ENCODE assay signal across 34 cellular contexts in genomic region chr17:69407759-69408158, GRCh38.
"Had no signal": no experiment of that assay in that cellular context is flagged by ENCODE, and none has a peak within 500 bp of the region (broad histone marks: within the 10 kb centered on the region; RNA-seq: fewer than 3 reads in every experiment).

No MANE protein-coding gene starts in this region.

- H3K27me3 ChIP-seq: MG63 had no signal

- H3K4me3 ChIP-seq: MG63 had no signal

- H3K9me3 ChIP-seq: MG63 had no signal

- H3K4me2 ChIP-seq: KMS-11 had no signal

- H3K27ac ChIP-seq: KMS-11 had no signal

- H3K9ac ChIP-seq: KMS-11 had no signal

- H3K36me3 ChIP-seq: MG63 had no signal

- DNase-seq: Kasumi-1, MG63, MM.1S, MV-4-11, NCI-H1048, NCI-H1092, NCI-H1092 treated with DMSO at 0.1 percent for 48 hours, NCI-H1105, NCI-H1105 treated with DMSO at 0.1 percent for 48 hours, NCI-H1417, NCI-H1417 treated with DMSO at 0.1 percent for 48 hours, NCI-H1436, NCI-H1436 treated with DMSO at 0.1 percent for 48 hours, NCI-H146, NCI-H1694, NCI-H1694 treated with DMSO at 0.1 percent for 48 hours, NCI-H187, NCI-H187 treated with DMSO at 0.1 percent for 48 hours, NCI-H1930, NCI-H2029, NCI-H2029 treated with DMSO at 0.1 percent for 48 hours, NCI-H2081, NCI-H2081 treated with DMSO at 0.1 percent for 48 hours, NCI-H2107, NCI-H2171, NCI-H2171 treated with DMSO at 0.1 percent for 48 hours, NCI-H2227 treated with DMSO at 0.1 percent for 48 hours, NCI-H226, NCI-H345, NCI-H446, NCI-H446 treated with DMSO at 0.1 percent for 48 hours, NCI-H510A, NCI-H510A treated with DMSO at 0.1 percent for 48 hours had no signal
